11 cellular contexts compared by ENCODE assay signal in genomic region chr13:45415112-45415511, GRCh38. TPM values are rescaled to one million over a fixed set of nuclear protein-coding genes. Genes with fewer than 3 reads are reported as not detected.
DNase-seq lines count a peak whose midpoint lies in the region; ATAC-seq and TF ChIP-seq lines count a peak whose summit lies in the region.
"Had no signal": no experiment of that assay in that cellular context is flagged by ENCODE, and none has a peak within 500 bp of the region (broad histone marks: within the 10 kb centered on the region; RNA-seq: fewer than 3 reads in every experiment).

No MANE protein-coding gene starts in this region.

- no peak for ATAC-seq in psoas muscle

- TF ChIP-seq CTCF in CD14-positive monocyte (IDR thresholded peaks at IDR 0.05) (no peak), WI38 (IDR thresholded peaks at IDR 0.05; ENCODE audit: low read depth, low read length) (no peak), fibroblast of villous mesenchyme (IDR thresholded peaks at IDR 0.05; ENCODE audit: insufficient read depth, low read depth, low read length) (no peak), psoas muscle (IDR thresholded peaks at IDR 0.05) (no peak)

- peak overlapping the region in 6 of 7 donors; percentile 20 to 84 (median 70) for H3K27ac Mint-ChIP-seq in CD14-positive monocyte

- WGBS in psoas muscle, 3 donors = 49 to 60% (median 50%) methylated on average over 1 of the region's 1 CpG

- H3K9me3 ChIP-seq in psoas muscle = no peaks in the 10 kb centered on the region

- H3K4me3 ChIP-seq in WI38 (ENCODE audit: low read depth, low read length) (peak overlapping the region; percentile 16; the same call in 1 of the 2 replicates), fibroblast of villous mesenchyme (ENCODE audit: low read depth, low read length) (peak overlapping the region; percentile 54), psoas muscle (peak overlapping the region; percentile 58)

- peaks cover 12 to 18% of the 10 kb centered on the region in 2 donors for H3K36me3 Mint-ChIP-seq in CD14-positive monocyte

- no peak overlapping the region for H3K4me3 Mint-ChIP-seq in CD14-positive monocyte

- peaks cover 55% of the 10 kb centered on the region for H3K4me1 ChIP-seq in psoas muscle

- DNase-seq in CD14-positive monocyte (ENCODE audit: low spot score) = no peak
- DNase-seq in fibroblast of villous mesenchyme (ENCODE audit: low read depth) = no peak
- no peak for DNase-seq in psoas muscle
- DNase-seq in Kasumi-1 (lab: John Stamatoyannopoulos, UW) = no peak
- no peak for DNase-seq in stimulated activated CD4-positive, alpha-beta T cell treated with anti-CD3 and anti-CD28 coated beads, Interleukin-2, amount 100 ng/mL, for 24 hours
- DNase-seq in ureter (ENCODE audit: low spot score) = no peak
- DNase-seq in NCI-H2029 (lab: John Stamatoyannopoulos, UW) = no peak
- DNase-seq: activated CD4-positive, CD25-positive, alpha-beta regulatory T cell; activated naive CD4-positive, alpha-beta T cell; NCI-H1048 had no signal

- peaks cover 0 to 3% (median 2%) of the 10 kb centered on the region in 3 donors for H3K27me3 Mint-ChIP-seq in CD14-positive monocyte (ENCODE audit: low read depth in 3 of 3)

- intact Hi-C loops in CD14-positive monocyte (cut with micrococcal nuclease) = loop anchor here (5.0 kb wide), 2 partner anchors 52 to 73 kb away; partner anchors contain the start of gene TPT1 (in 2 of the 2)
- intact Hi-C loops in psoas muscle (cut with DNase I) = loop anchor here in 1 of 2 donors (5.0 kb wide), 1 partner anchor 47 kb away; the partner anchor contains the start of gene COG3

- peaks cover 42% of the 10 kb centered on the region for H3K4me1 Mint-ChIP-seq in CD14-positive monocyte

- H3K36me3 ChIP-seq in psoas muscle (ENCODE audit: insufficient read depth in 1 of 2, low read depth in 1 of 2) = peaks cover 0 to 11% of the 10 kb centered on the region in 2 donors

- no peaks in the 10 kb centered on the region for H3K9me3 Mint-ChIP-seq in CD14-positive monocyte

- H3K27me3 ChIP-seq in psoas muscle (ENCODE audit: insufficient read depth in 3 of 3, low read length in 2 of 3) = no peaks in the 10 kb centered on the region

- H3K27ac ChIP-seq in psoas muscle = peak overlapping the region; percentile 84

RNA-seq across cellular contexts. Expression of gene SLC25A30, which starts 3.1 kb away (rescaled TPM):
- polyA plus RNA-seq in CD14-positive monocyte = 1 to 10 TPM in 1 of 2 donors, under 1 TPM in 1; 0.92 to 2.3 TPM
- total RNA-seq in fibroblast of villous mesenchyme = 18.0 and 24.2 TPM in 2 replicates
- total RNA-seq in psoas muscle = 10 to 100 TPM; 21.7 to 69.8 (median 53.4) TPM
- polyA plus RNA-seq in psoas muscle = 10 to 100 TPM in 2 of 3 donors, 1 to 10 TPM in 1; 6.2 to 42.8 (median 19.3) TPM
- total RNA-seq in ureter = 16.8 TPM

RNA-seq across cellular contexts. Expression of gene COG3, which starts 49.6 kb away (rescaled TPM):
- 10 to 100 TPM; 12.3 to 12.9 TPM for polyA plus RNA-seq in CD14-positive monocyte
- 39.6 and 41.0 TPM in 2 replicates for total RNA-seq in fibroblast of villous mesenchyme
- total RNA-seq in psoas muscle = 10 to 100 TPM; 10.1 to 18.5 (median 13.8) TPM
- 10 to 100 TPM in 2 of 3 donors, 1 to 10 TPM in 1; 7.5 to 19.1 (median 13.2) TPM for polyA plus RNA-seq in psoas muscle
- total RNA-seq in ureter = 54.9 TPM
